8 cellular contexts compared by ENCODE assay signal in genomic region chr14:69056389-69056788, GRCh38.
DNase-seq lines count a peak whose midpoint lies in the region; ATAC-seq and TF ChIP-seq lines count a peak whose summit lies in the region.

No MANE protein-coding gene starts in this region.

- H3K27me3 Mint-ChIP-seq in CD4-positive, alpha-beta T cell: no peaks in the 10 kb centered on the region

- no peak overlapping the region for H3K4me3 ChIP-seq in brain microvascular endothelial cell (ENCODE audit: low read depth, low read length)
- no peak overlapping the region for H3K4me3 ChIP-seq in thyroid gland (replicated peaks in 1 of 3)

- intact Hi-C loops in CD4-positive, alpha-beta T cell (cut with DNase I, micrococcal nuclease): loop anchor here (1.0 to 5.0 kb wide), 2 partner anchors 144 to 145 kb away; no protein-coding TSS in a partner anchor
- intact Hi-C loops in thyroid gland (cut with DNase I): no loop called here

- no peaks in the 10 kb centered on the region for H3K27me3 ChIP-seq in CD4-positive, alpha-beta T cell (ENCODE audit: control insufficient read depth, insufficient read depth, low read length)
- no peaks in the 10 kb centered on the region for H3K27me3 ChIP-seq in brain microvascular endothelial cell (replicated peaks)
- no peaks in the 10 kb centered on the region for H3K27me3 ChIP-seq in thyroid gland

- no peak for TF ChIP-seq POLR2A in thyroid gland (IDR thresholded peaks at IDR 0.05)

- H3K36me3 ChIP-seq in brain microvascular endothelial cell (replicated peaks) (peaks cover 24% of the 10 kb centered on the region), thyroid gland (peaks cover 28 to 30% of the 10 kb centered on the region in 2 donors)

- in situ Hi-C loops in brain microvascular endothelial cell (cut with HindIII; ENCODE audit: low pct_ligation_motif_present, low sequenced_read_pairs): no loop called here

- WGBS in thyroid gland, 2 donors: 36 to 43% methylated on average over 3 of the region's 3 CpGs

- no peaks in the 10 kb centered on the region for H3K9me3 ChIP-seq in CD4-positive, alpha-beta T cell (ENCODE audit: control insufficient read depth, low read length)
- H3K9me3 ChIP-seq in thyroid gland: no peaks in the 10 kb centered on the region

- CTCF ChIA-PET in CD4-positive, alpha-beta T cell (lab: Charles Lee): no interaction called here

- no peaks in the 10 kb centered on the region for H3K9me3 Mint-ChIP-seq in CD4-positive, alpha-beta T cell

- peak; percentile 86 for ATAC-seq in CD4-positive, alpha-beta T cell (ENCODE audit: poor library complexity)
- peak; percentile 25 for ATAC-seq in left lobe of liver
- ATAC-seq in HG03460 (IDR thresholded peaks at IDR 0.05; ENCODE audit: unreplicated experiment): no peak
- no peak for ATAC-seq in HG03196 (IDR thresholded peaks at IDR 0.05; ENCODE audit: unreplicated experiment)

- peak overlapping the region; percentile 54 for H3K27ac Mint-ChIP-seq in CD4-positive, alpha-beta T cell

- no peak overlapping the region for H3K27ac ChIP-seq in CD4-positive, alpha-beta T cell (ENCODE audit: low read depth, low read length)
- H3K27ac ChIP-seq in brain microvascular endothelial cell: peak overlapping the region; percentile 94
- H3K27ac ChIP-seq in thyroid gland: no peak overlapping the region

- H3K4me1 Mint-ChIP-seq in CD4-positive, alpha-beta T cell (ENCODE audit: low read depth): peaks cover 8% of the 10 kb centered on the region

- peaks cover 4 to 14% of the 10 kb centered on the region in 2 donors for H3K4me1 ChIP-seq in thyroid gland

- H3K36me3 Mint-ChIP-seq in CD4-positive, alpha-beta T cell (ENCODE audit: low read depth): peaks cover 91% of the 10 kb centered on the region

- POLR2A ChIA-PET in CD4-positive, alpha-beta T cell (lab: Charles Lee): no interaction called here

- no peak for DNase-seq in CD4-positive, alpha-beta T cell
- DNase-seq in NCI-H1105 (lab: John Stamatoyannopoulos, UW) (peak; percentile 11), brain microvascular endothelial cell (peak; percentile 59), left lobe of liver (ENCODE audit: low spot score) (no peak), thyroid gland (no peak), NCI-H2029 (lab: John Stamatoyannopoulos, UW) (no peak)

- no peak for TF ChIP-seq CTCF in CD4-positive, alpha-beta T cell (IDR thresholded peaks at IDR 0.05)
- TF ChIP-seq CTCF in brain microvascular endothelial cell (IDR thresholded peaks at IDR 0.05; ENCODE audit: low read depth, low read length, missing control alignments) (no peak), thyroid gland (IDR thresholded peaks at IDR 0.05) (no peak)

- no peak overlapping the region for H3K4me3 Mint-ChIP-seq in CD4-positive, alpha-beta T cell

Comparison
In these comparisons a context has a peak if more than half of its experiments do, and no peak if none do; other contexts are left out.
1. ATAC-seq: peak in CD4-positive, alpha-beta T cell (single experiment) and left lobe of liver (single experiment); none in HG03460 (single experiment) and HG03196 (single experiment).
2. DNase-seq: peak in NCI-H1105 (single experiment) and brain microvascular endothelial cell (single experiment); none in CD4-positive, alpha-beta T cell (0 of 10), left lobe of liver (single experiment), thyroid gland (0 of 2) and NCI-H2029 (single experiment).